ENCODE assay signal across 23 cellular contexts in genomic region chr17:13922885-13923284, GRCh38.
"Had no signal": no experiment of that assay in that cellular context is flagged by ENCODE, and none has a peak within 500 bp of the region (broad histone marks: within the 10 kb centered on the region; RNA-seq: fewer than 3 reads in every experiment).

No MANE protein-coding gene starts in this region.

- H3K4me1 Mint-ChIP-seq: activated CD4-positive, alpha-beta T cell treated with anti-CD3 and anti-CD28 coated beads, Interleukin-2, amount 10 ng/mL, durations not matched to agents 7 days and 5 days; central memory CD8-positive, alpha-beta T cell had no signal

- H3K27ac ChIP-seq: ascending aorta, body of pancreas, PC-9 had no signal

- H3K36me3 ChIP-seq: ascending aorta had no signal

- H3K4me3 Mint-ChIP-seq: activated CD4-positive, alpha-beta memory T cell treated with anti-CD3 and anti-CD28 coated beads for 36 hours; activated CD4-positive, alpha-beta T cell treated with anti-CD3 and anti-CD28 coated beads, Interleukin-2, amount 10 ng/mL, durations not matched to agents 7 days and 5 days; activated naive CD8-positive, alpha-beta T cell treated with anti-CD3 and anti-CD28 coated beads, Interleukin-2, amount 50 U/mL, for 24 hours; activated T-cell treated with anti-CD3 and anti-CD28 coated beads, Interleukin-2, amount 50 U/mL, for 4 hours; central memory CD8-positive, alpha-beta T cell; T-helper 1 cell treated with Interleukin-12 subunit alpha and Interleukin-12 subunit beta and Interleukin-4 antibody, amounts not matched to agents 30 μg/mL and 1 μg/mL, for 36 hours had no signal

- H3K27ac Mint-ChIP-seq: activated CD4-positive, alpha-beta memory T cell treated with anti-CD3 and anti-CD28 coated beads for 36 hours; activated CD4-positive, alpha-beta T cell treated with anti-CD3 and anti-CD28 coated beads, Interleukin-2, amount 10 ng/mL, durations not matched to agents 7 days and 5 days; activated naive CD4-positive, alpha-beta T cell treated with anti-CD3 and anti-CD28 coated beads, Interleukin-2, amount 50 U/mL, for 72 hours; activated naive CD8-positive, alpha-beta T cell treated with anti-CD3 and anti-CD28 coated beads, Interleukin-2, amount 50 U/mL, for 24 hours; T-helper 1 cell treated with Interleukin-12 subunit alpha and Interleukin-12 subunit beta and Interleukin-4 antibody, amounts not matched to agents 30 μg/mL and 1 μg/mL, for 36 hours had no signal

- H3K9me3 ChIP-seq: ascending aorta, body of pancreas had no signal

- H3K36me3 Mint-ChIP-seq: activated CD4-positive, alpha-beta memory T cell treated with anti-CD3 and anti-CD28 coated beads for 36 hours had no signal

- DNase-seq: activated CD4-positive, alpha-beta memory T cell treated with anti-CD3 and anti-CD28 coated beads for 36 hours; activated CD4-positive, alpha-beta T cell treated with anti-CD3 and anti-CD28 coated beads, Interleukin-2, amount 10 ng/mL, durations not matched to agents 7 days and 5 days; activated CD4-positive, CD25-positive, alpha-beta regulatory T cell; activated CD8-positive, alpha-beta memory T cell treated with anti-CD3 and anti-CD28 coated beads for 24 hours; activated effector memory CD4-positive, alpha-beta T cell treated with anti-CD3 and anti-CD28 coated beads, Interleukin-2, amount 50 U/mL, for 16 hours; activated naive CD4-positive, alpha-beta T cell treated with Interleukin-2 at 50 U/mL for 16 hours; activated naive CD8-positive, alpha-beta T cell treated with anti-CD3 and anti-CD28 coated beads, Interleukin-2, amount 50 U/mL, for 24 hours; activated T-cell treated with anti-CD3 and anti-CD28 coated beads, Interleukin-2, amount 50 U/mL, for 4 hours; amniotic stem cell; body of pancreas; MM.1S; NCI-H1105; NCI-H1436; NCI-H187; NCI-H2081; NCI-H510A treated with DMSO at 0.1 percent for 48 hours; NCI-H69; PC-9; SHP77 treated with DMSO at 0.1 percent for 48 hours had no signal

- H3K9me3 Mint-ChIP-seq: activated CD4-positive, alpha-beta memory T cell treated with anti-CD3 and anti-CD28 coated beads for 36 hours; activated CD4-positive, alpha-beta T cell treated with anti-CD3 and anti-CD28 coated beads, Interleukin-2, amount 10 ng/mL, durations not matched to agents 7 days and 5 days; activated naive CD4-positive, alpha-beta T cell treated with anti-CD3 and anti-CD28 coated beads, Interleukin-2, amount 50 U/mL, for 72 hours; activated naive CD8-positive, alpha-beta T cell treated with anti-CD3 and anti-CD28 coated beads, Interleukin-2, amount 50 U/mL, for 24 hours; activated T-cell treated with anti-CD3 and anti-CD28 coated beads, Interleukin-2, amount 50 U/mL, for 4 hours; central memory CD8-positive, alpha-beta T cell had no signal

- H3K4me1 ChIP-seq: ascending aorta, body of pancreas had no signal

- ATAC-seq: activated naive CD4-positive, alpha-beta T cell treated with anti-CD3 and anti-CD28 coated beads, Interleukin-2, amount 50 U/mL, for 72 hours; activated naive CD8-positive, alpha-beta T cell treated with anti-CD3 and anti-CD28 coated beads, Interleukin-2, amount 50 U/mL, for 24 hours; activated T-cell treated with anti-CD3 and anti-CD28 coated beads, Interleukin-2, amount 50 U/mL, for 4 hours; body of pancreas had no signal

- H3K27me3 ChIP-seq: ascending aorta, body of pancreas had no signal

- H3K4me3 ChIP-seq: ascending aorta, body of pancreas, PC-9 had no signal

- H3K27me3 Mint-ChIP-seq: activated CD4-positive, alpha-beta memory T cell treated with anti-CD3 and anti-CD28 coated beads for 36 hours; activated naive CD8-positive, alpha-beta T cell treated with anti-CD3 and anti-CD28 coated beads, Interleukin-2, amount 50 U/mL, for 24 hours; central memory CD8-positive, alpha-beta T cell had no signal
